Comparison of ENCODE assay signal across 8 cellular contexts in genomic region chr1:45687014-45687752, GRCh38. TPM values are rescaled to one million over a fixed set of nuclear protein-coding genes. Genes with fewer than 3 reads are reported as not detected.
A peak's percentile ranks its signal among the peaks of the same experiment; 100 is the strongest.
DNase-seq lines count a peak whose midpoint lies in the region; ATAC-seq and TF ChIP-seq lines count a peak whose summit lies in the region.

No MANE protein-coding gene starts in this region.

- peak overlapping the region; percentile 95 to 99 (median 96) for H3K27ac ChIP-seq in gastroesophageal sphincter
- peak overlapping the region; percentile 83 for H3K27ac ChIP-seq in neuronal stem cell (replicated peaks; ENCODE audit: low read length)
- H3K27ac ChIP-seq in substantia nigra (ENCODE audit: low read depth, low read length, poor library complexity, severe bottlenecking) = peak overlapping the region; percentile 82

- peak overlapping the region; percentile 97 for H3K4me3 Mint-ChIP-seq in HFFc6
- H3K4me3 Mint-ChIP-seq in activated naive CD4-positive, alpha-beta T cell treated with anti-CD3 and anti-CD28 coated beads, Interleukin-2, amount 10 ng/mL, durations not matched to agents 7 days and 5 days = peak overlapping the region; percentile 98

- peaks cover 2% of the 10 kb centered on the region for H3K79me1 ChIP-seq in neuronal stem cell (ENCODE audit: low read depth, low read length)

- peak overlapping the region; percentile 93 for H2AFZ ChIP-seq in neuronal stem cell (ENCODE audit: low read length)

- H3K14ac ChIP-seq in neuronal stem cell (ENCODE audit: low read length) = no peak overlapping the region

- H3K23ac ChIP-seq in neuronal stem cell (ENCODE audit: low read depth, low read length, poor library complexity) = peak overlapping the region; percentile 26

- H3K9me3 ChIP-seq in gastroesophageal sphincter = no peaks in the 10 kb centered on the region
- H3K9me3 ChIP-seq in neuronal stem cell (replicated peaks in 1 of 2; ENCODE audit: control insufficient read depth in 2 of 2, insufficient read depth in 1 of 2, low read depth in 1 of 2, low read length in 2 of 2) = no peaks in the 10 kb centered on the region

- no peak overlapping the region for H2BK12ac ChIP-seq in neuronal stem cell (ENCODE audit: low read length)

- H3K18ac ChIP-seq in neuronal stem cell (ENCODE audit: low read length) = peak overlapping the region; percentile 96

- H3K9me3 Mint-ChIP-seq in HFFc6 = no peaks in the 10 kb centered on the region
- no peaks in the 10 kb centered on the region for H3K9me3 Mint-ChIP-seq in activated naive CD4-positive, alpha-beta T cell treated with anti-CD3 and anti-CD28 coated beads, Interleukin-2, amount 10 ng/mL, durations not matched to agents 7 days and 5 days

- H3K4me1 Mint-ChIP-seq in HFFc6 (ENCODE audit: low read depth) = peaks cover 36% of the 10 kb centered on the region
- peaks cover 42% of the 10 kb centered on the region for H3K4me1 Mint-ChIP-seq in activated naive CD4-positive, alpha-beta T cell treated with anti-CD3 and anti-CD28 coated beads, Interleukin-2, amount 10 ng/mL, durations not matched to agents 7 days and 5 days

- peak; percentile 61 to 86 for TF ChIP-seq POLR2A in gastroesophageal sphincter (IDR thresholded peaks at IDR 0.05)

- ATAC-seq in gastroesophageal sphincter = peak; percentile 97

- 3 to 9% methylated on average over 12 to 13 of the region's 44 CpGs for WGBS in gastroesophageal sphincter (ENCODE audit: low coverage in 1 of 2), 2 donors
- WGBS in neuronal stem cell (ENCODE audit: extremely low coverage in 2 of 2, insufficient read length in 2 of 2, insufficient replicate concordance in 1 of 2), 2 donors = no CpG with 5 or more reads among the region's 44 CpGs

- no peak for TF ChIP-seq CTCF in HFFc6 (IDR thresholded peaks at IDR 0.05)
- TF ChIP-seq CTCF in gastroesophageal sphincter (IDR thresholded peaks at IDR 0.05) = no peak

- no peak overlapping the region for H2BK120ac ChIP-seq in neuronal stem cell (ENCODE audit: low read depth, low read length)

- peak overlapping the region; percentile 88 for H2BK5ac ChIP-seq in neuronal stem cell (ENCODE audit: low read length)

- CTCF ChIA-PET in activated naive CD4-positive, alpha-beta T cell treated with anti-CD3 and anti-CD28 coated beads, Interleukin-2, amount 10 ng/mL, durations not matched to agents 7 days and 5 days (lab: Charles Lee) = interaction anchor here (0.6 to 2.3 kb wide), 3 partner anchors 31 to 171 kb away, joined by 3 to 9 read pairs (median 3); no protein-coding TSS in a partner anchor

- H3K27me3 ChIP-seq in gastroesophageal sphincter (no peaks in the 10 kb centered on the region), neuronal stem cell (ENCODE audit: control insufficient read depth in 3 of 3, insufficient read depth in 3 of 3, low read depth in 1 of 3, low read length in 3 of 3) (no peaks in the 10 kb centered on the region)

- H3K4me2 ChIP-seq in neuronal stem cell (ENCODE audit: insufficient read depth, low read length, poor library complexity, severe bottlenecking) = peak overlapping the region; percentile 90

- peak overlapping the region; percentile 94 for H3K9ac ChIP-seq in neuronal stem cell (ENCODE audit: low read depth, low read length, poor library complexity)

- in situ Hi-C loops in SK-MEL-5 (cut with HindIII; ENCODE audit: low pct_unique_long_range_greater_than_20kb, low sequenced_read_pairs) = no loop called here

- no peak overlapping the region for H2BK15ac ChIP-seq in neuronal stem cell (ENCODE audit: low read length)

- H3K27me3 Mint-ChIP-seq in HFFc6 (ENCODE audit: insufficient read depth) = peaks cover 5% of the 10 kb centered on the region; the same call in 1 of the 2 replicates
- H3K27me3 Mint-ChIP-seq in activated naive CD4-positive, alpha-beta T cell treated with anti-CD3 and anti-CD28 coated beads, Interleukin-2, amount 10 ng/mL, durations not matched to agents 7 days and 5 days = no peaks in the 10 kb centered on the region

- TF ChIP-seq EP300 in gastroesophageal sphincter (IDR thresholded peaks at IDR 0.05) = no peak

- H3K4me3 ChIP-seq in gastroesophageal sphincter = peak overlapping the region; percentile 90 to 99
- H3K4me3 ChIP-seq in neuronal stem cell (ENCODE audit: low read length in 2 of 2) = peak overlapping the region; percentile 74 to 94

- peaks cover 16% of the 10 kb centered on the region for H3K36me3 Mint-ChIP-seq in HFFc6 (ENCODE audit: low read depth)
- H3K36me3 Mint-ChIP-seq in activated naive CD4-positive, alpha-beta T cell treated with anti-CD3 and anti-CD28 coated beads, Interleukin-2, amount 10 ng/mL, durations not matched to agents 7 days and 5 days = peaks cover 31% of the 10 kb centered on the region

- no peak overlapping the region for H3K4ac ChIP-seq in neuronal stem cell (ENCODE audit: low read length)

- H4K8ac ChIP-seq in neuronal stem cell (ENCODE audit: low read depth, low read length) = no peak overlapping the region

- no peak overlapping the region for H4K91ac ChIP-seq in neuronal stem cell (ENCODE audit: low read depth, low read length, poor library complexity)

- peak overlapping the region; percentile 100 for H3K27ac Mint-ChIP-seq in HFFc6
- peak overlapping the region; percentile 100 for H3K27ac Mint-ChIP-seq in activated naive CD4-positive, alpha-beta T cell treated with anti-CD3 and anti-CD28 coated beads, Interleukin-2, amount 10 ng/mL, durations not matched to agents 7 days and 5 days

- DNase-seq in GM04504 (ENCODE audit: low read depth) (peak; percentile 98), HFFc6 (peak; percentile 99), NAMALWA (ENCODE audit: low spot score) (peak; percentile 99), SK-MEL-5 (ENCODE audit: low read depth, low spot score) (peak; percentile 97), neuronal stem cell (ENCODE audit: low spot score) (peak; percentile 95), substantia nigra (lab: John Stamatoyannopoulos, UW) (peak; percentile 78 to 99 (median 95))
- peak; percentile 98 for DNase-seq in activated naive CD4-positive, alpha-beta T cell treated with anti-CD3 and anti-CD28 coated beads, Interleukin-2, amount 10 ng/mL, durations not matched to agents 7 days and 5 days

- H3K36me3 ChIP-seq in gastroesophageal sphincter (peaks cover 0 to 18% of the 10 kb centered on the region in 2 donors), neuronal stem cell (replicated peaks in 1 of 2; ENCODE audit: control insufficient read depth in 2 of 2, insufficient read depth in 2 of 2, low read length in 2 of 2) (peaks cover 0 to 24% of the 10 kb centered on the region in 2 donors)

- peaks cover 2 to 56% (median 11%) of the 10 kb centered on the region in 3 donors for H3K4me1 ChIP-seq in gastroesophageal sphincter
- H3K4me1 ChIP-seq in neuronal stem cell (ENCODE audit: control insufficient read depth in 2 of 2, insufficient read depth in 1 of 2, low read depth in 1 of 2, low read length in 2 of 2) = peaks cover 2 to 3% of the 10 kb centered on the region in 2 donors

- no peak overlapping the region for H2AK5ac ChIP-seq in neuronal stem cell (ENCODE audit: low read depth, low read length)

RNA-seq across cellular contexts. Expression of gene TMEM69, which starts 0.8 kb away (rescaled TPM):
- 10 to 100 TPM; 18.5 to 27.5 (median 22.1) TPM for total RNA-seq in HFFc6 (2021; fragmentation: NEBNext Ultra II Directional; extraction: Animal tissue kit (Norgen Biotek cat#: 25700))
- total RNA-seq in SK-MEL-5 (2014; rRNA removed; shearing (Covaris generic)) = 42.5 and 51.7 TPM in 2 replicates
- 40.8 and 47.1 TPM in 2 replicates for polyA plus RNA-seq in SK-MEL-5 (2015; cell fraction: cytosol; rRNA removed)
- polyA plus RNA-seq in SK-MEL-5 (2015; cell fraction: nucleus; rRNA removed) = 46.0 and 73.0 TPM in 2 replicates
- 10 to 100 TPM; 10.6 to 27.1 (median 21.9) TPM for total RNA-seq in gastroesophageal sphincter
- 43.2 TPM for polyA plus RNA-seq in neuronal stem cell (2013, experiment 1 of 2)
- polyA plus RNA-seq in neuronal stem cell (2013, experiment 2 of 2) = 44.9 TPM

RNA-seq across cellular contexts. Expression of gene GPBP1L1, which starts 0.8 kb away (rescaled TPM):
- 10 to 100 TPM; 66.5 to 76.7 (median 68.1) TPM for total RNA-seq in HFFc6 (2021; fragmentation: NEBNext Ultra II Directional; extraction: Animal tissue kit (Norgen Biotek cat#: 25700))
- 66.4 and 71.9 TPM in 2 replicates for total RNA-seq in SK-MEL-5 (2014; rRNA removed; shearing (Covaris generic))
- polyA plus RNA-seq in SK-MEL-5 (2015; cell fraction: cytosol; rRNA removed) = 46.8 and 56.0 TPM in 2 replicates
- 86.9 and 90.0 TPM in 2 replicates for polyA plus RNA-seq in SK-MEL-5 (2015; cell fraction: nucleus; rRNA removed)
- total RNA-seq in gastroesophageal sphincter = 100 to 1,000 TPM in 3 of 4 donors, 10 to 100 TPM in 1; 98.6 to 147 (median 115) TPM
- 75.0 TPM for polyA plus RNA-seq in neuronal stem cell (2013, experiment 1 of 2)
- 72.5 TPM for polyA plus RNA-seq in neuronal stem cell (2013, experiment 2 of 2)

Comparison
In these comparisons a context has a peak if more than half of its experiments do, and no peak if none do; other contexts are left out.
1. Peak in every context shown above with its lines: DNase-seq, ATAC-seq, H3K4me3 ChIP-seq and H3K27ac ChIP-seq.